Comparison of ENCODE assay signal across 29 cellular contexts in the genomic region with DNA sequence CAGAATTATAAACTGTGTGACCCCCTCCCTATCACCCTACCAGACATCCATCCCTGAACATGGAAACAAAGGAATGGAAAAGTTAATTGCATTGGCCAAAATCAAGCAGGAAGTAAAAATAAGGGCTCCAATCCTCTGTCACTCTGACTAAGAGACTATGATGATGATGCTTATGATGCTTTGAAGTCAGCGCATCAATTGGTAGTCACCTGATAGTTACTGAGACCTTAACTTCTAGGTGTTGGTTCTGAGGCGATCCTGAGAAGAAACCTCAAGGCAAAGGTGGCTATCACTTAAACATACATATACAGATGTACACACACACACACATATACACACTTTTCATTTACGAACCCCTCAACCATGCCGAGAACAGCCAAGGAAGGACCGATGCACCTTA.
"Had no signal": no experiment of that assay in that cellular context is flagged by ENCODE, and none has a peak within 500 bp of the region (broad histone marks: within the 10 kb centered on the region; RNA-seq: fewer than 3 reads in every experiment).

No MANE protein-coding gene starts in this region.

- H3K4me3 ChIP-seq: Peyer's patch, SJCRH30 had no signal

- H3K9me3 Mint-ChIP-seq: activated naive CD4-positive, alpha-beta T cell treated with anti-CD3 and anti-CD28 coated beads, Interleukin-2, amount 50 U/mL, for 24 hours; activated T-cell treated with anti-CD3 and anti-CD28 coated beads, Interleukin-2, amount 50 U/mL, for 24 hours; activated T-helper 1 cell treated with anti-CD3 and anti-CD28 coated beads, Interleukin-12 subunit alpha, Interleukin-12 subunit beta, Interleukin-2, Interleukin-4 antibody, amounts not matched to agents 30 ng/mL and 10 ng/mL and 1 ng/mL, durations not matched to agents 14 hours and 24 hours and 36 hours; brain; central memory CD8-positive, alpha-beta T cell had no signal

- H3K27me3 Mint-ChIP-seq: activated CD8-positive, alpha-beta memory T cell treated with anti-CD3 and anti-CD28 coated beads, Interleukin-2, amount 10 ng/mL, durations not matched to agents 7 days and 5 days; activated naive CD4-positive, alpha-beta T cell treated with anti-CD3 and anti-CD28 coated beads, Interleukin-2, amount 50 U/mL, for 24 hours; activated T-cell treated with anti-CD3 and anti-CD28 coated beads, Interleukin-2, amount 50 U/mL, for 24 hours; central memory CD8-positive, alpha-beta T cell had no signal

- H3K27me3 ChIP-seq: Peyer's patch, SJCRH30 had no signal

- H3K9me3 ChIP-seq: Peyer's patch, SJCRH30, SK-N-SH had no signal

- ATAC-seq: activated CD8-positive, alpha-beta memory T cell treated with anti-CD3 and anti-CD28 coated beads, Interleukin-2, amount 10 ng/mL, durations not matched to agents 7 days and 5 days had no signal

- DNase-seq: activated CD4-positive, alpha-beta T cell treated with anti-CD3 and anti-CD28 coated beads, Interleukin-2, amount 50 U/mL, for 1 hour; activated CD4-positive, CD25-positive, alpha-beta regulatory T cell; activated CD8-positive, alpha-beta memory T cell treated with anti-CD3 and anti-CD28 coated beads, Interleukin-2, amount 10 ng/mL, durations not matched to agents 7 days and 5 days; activated effector memory CD4-positive, alpha-beta T cell treated with Interleukin-2 at 50 U/mL for 16 hours; activated naive CD4-positive, alpha-beta T cell; activated T-cell treated with anti-CD3 and anti-CD28 coated beads, Interleukin-2, amount 50 U/mL, for 24 hours; amygdala; cortex of kidney; MM.1S; NCI-H1105; NCI-H1436; NCI-H187 treated with DMSO at 0.1 percent for 48 hours; NCI-H2107; NCI-H2171 treated with DMSO at 0.1 percent for 48 hours; NCI-H226; NCI-H526 treated with DMSO at 0.1 percent for 48 hours; NCI-H82; Peyer's patch; Right ventricle myocardium superior; SJCRH30; SK-N-SH; T-helper 1 cell had no signal

- H3K27ac ChIP-seq: Peyer's patch, RWPE1, SJCRH30, VCaP had no signal

- H3K36me3 ChIP-seq: Peyer's patch, SJCRH30 had no signal

- H3K4me3 Mint-ChIP-seq: activated CD8-positive, alpha-beta memory T cell treated with anti-CD3 and anti-CD28 coated beads, Interleukin-2, amount 10 ng/mL, durations not matched to agents 7 days and 5 days; activated naive CD4-positive, alpha-beta T cell treated with anti-CD3 and anti-CD28 coated beads, Interleukin-2, amount 50 U/mL, for 24 hours; activated T-cell treated with anti-CD3 and anti-CD28 coated beads, Interleukin-2, amount 50 U/mL, for 24 hours; activated T-helper 1 cell treated with anti-CD3 and anti-CD28 coated beads, Interleukin-12 subunit alpha, Interleukin-12 subunit beta, Interleukin-2, Interleukin-4 antibody, amounts not matched to agents 30 ng/mL and 10 ng/mL and 1 ng/mL, durations not matched to agents 14 hours and 24 hours and 36 hours; central memory CD8-positive, alpha-beta T cell had no signal

- H3K4me2 ChIP-seq: SK-N-SH had no signal

- FAIRE-seq: astrocyte had no signal

- H3K27ac Mint-ChIP-seq: activated CD8-positive, alpha-beta memory T cell treated with anti-CD3 and anti-CD28 coated beads, Interleukin-2, amount 10 ng/mL, durations not matched to agents 7 days and 5 days; activated naive CD4-positive, alpha-beta T cell treated with anti-CD3 and anti-CD28 coated beads, Interleukin-2, amount 50 U/mL, for 24 hours; activated T-cell treated with anti-CD3 and anti-CD28 coated beads, Interleukin-2, amount 50 U/mL, for 24 hours; activated T-helper 1 cell treated with anti-CD3 and anti-CD28 coated beads, Interleukin-12 subunit alpha, Interleukin-12 subunit beta, Interleukin-2, Interleukin-4 antibody, amounts not matched to agents 30 ng/mL and 10 ng/mL and 1 ng/mL, durations not matched to agents 14 hours and 24 hours and 36 hours had no signal

- H3K36me3 Mint-ChIP-seq: brain had no signal

- H3K9ac ChIP-seq: SK-N-SH had no signal
